In genomic region chr2:120012771-120013568, GRCh38 we compare ENCODE assay signal across 8 cellular contexts. TPM values are rescaled to one million over a fixed set of nuclear protein-coding genes. Genes with fewer than 3 reads are reported as not detected.
DNase-seq lines count a peak whose midpoint lies in the region; ATAC-seq, FAIRE-seq and TF ChIP-seq lines count a peak whose summit lies in the region.

TSS of gene EPB41L5 (plus strand) at chr2:120013077. CDS start at chr2:120019085, 6,008 bp downstream.

- CTCF ChIA-PET in OCI-LY7 (lab: Charles Lee; ENCODE audit: unreplicated experiment), result interaction anchor here (0.6 to 1.0 kb wide), 3 partner anchors 164 to 242 kb away, joined by 3 read pairs; no protein-coding TSS in a partner anchor

- peak; percentile 78 for DNase-seq in D721Med (ENCODE audit: insufficient read length, low spot score)
- peak; percentile 96 for DNase-seq in OCI-LY7 (ENCODE audit: low spot score)
- peak; percentile 83 for DNase-seq in activated T-cell treated with anti-CD3 and anti-CD28 coated beads, Interleukin-2, amount 50 U/mL, for 1 hour
- peak; percentile 52 for DNase-seq in stimulated activated CD8-positive, alpha-beta memory T cell treated with anti-CD3 and anti-CD28 coated beads, Interleukin-7, amount 100 ng/mL, for 24 hours (ENCODE audit: low read depth)

- BruUV-seq in OCI-LY7 (replicated peaks; lab: Mats Ljungman, UMichigan), result no TSS peak

- H3K4me1 ChIP-seq in HUES64 (ENCODE audit: insufficient read depth, low read length) (peaks cover 28% of the 10 kb centered on the region), OCI-LY7 (ENCODE audit: insufficient read depth, low read length, poor library complexity, severe bottlenecking) (peaks cover 23% of the 10 kb centered on the region), muscle layer of duodenum (ENCODE audit: control insufficient read depth in 1 of 2, insufficient read depth in 2 of 2, low read length in 2 of 2) (peaks cover 4 to 8% of the 10 kb centered on the region in 2 donors)

- ATAC-seq in GM21515 (IDR thresholded peaks at IDR 0.05; ENCODE audit: unreplicated experiment) (peak; percentile 98), esophagus mucosa (peak; percentile 95)

- peaks cover 6% of the 10 kb centered on the region; the same call in 1 of the 2 replicates for H4K20me1 ChIP-seq in OCI-LY7 (ENCODE audit: insufficient read depth, low read length)

- no peaks in the 10 kb centered on the region for H3K36me3 ChIP-seq in HUES64 (ENCODE audit: insufficient read depth, low read length)
- H3K36me3 ChIP-seq in OCI-LY7 (ENCODE audit: insufficient read depth, low read length), result no peaks in the 10 kb centered on the region
- H3K36me3 ChIP-seq in muscle layer of duodenum (ENCODE audit: control insufficient read depth in 1 of 2, insufficient read depth in 2 of 2, low read length in 2 of 2), result no peaks in the 10 kb centered on the region

- TF ChIP-seq CTCF in D721Med (IDR thresholded peaks at IDR 0.05; ENCODE audit: insufficient read depth, missing control alignments) (no peak), OCI-LY7 (conservative IDR thresholded peaks at IDR 0.05; ENCODE audit: low read length) (no peak)

- H3K4me3 ChIP-seq in HUES64 (ENCODE audit: low read length), result peak within 1 kb of the TSS; percentile 77
- H3K4me3 ChIP-seq in OCI-LY7 (ENCODE audit: low read depth, low read length, poor library complexity, severe bottlenecking), result peak within 1 kb of the TSS; percentile 82
- peak within 1 kb of the TSS; percentile 71 to 93 for H3K4me3 ChIP-seq in muscle layer of duodenum (ENCODE audit: low read depth in 1 of 2, low read length in 2 of 2)

- WGBS in HUES64, result under 1% methylated on average over 102 of the region's 102 CpGs

- POLR2A ChIA-PET in OCI-LY7 (lab: Charles Lee), result interaction anchor here (0.8 to 1.0 kb wide), 3 partner anchors 9 to 164 kb away, joined by 3 to 7 read pairs (median 3); no protein-coding TSS in a partner anchor

- H3K27ac ChIP-seq in HUES64 (ENCODE audit: low read depth, low read length) (peak within 1 kb of the TSS; percentile 93), OCI-LY7 (ENCODE audit: low read depth, low read length, poor library complexity, severe bottlenecking) (peak within 1 kb of the TSS; percentile 7), muscle layer of duodenum (ENCODE audit: low read length) (peak within 1 kb of the TSS; percentile 53)

- H3K9me2 ChIP-seq in OCI-LY7 (ENCODE audit: insufficient read depth, low read length), result no peaks in the 10 kb centered on the region

- no peak for FAIRE-seq in D721Med (lab: Jason Lieb, UNC)

- peak within 1 kb of the TSS; percentile 84 for H3K9ac ChIP-seq in HUES64 (ENCODE audit: low read depth, low read length)

- peaks cover 12% of the 10 kb centered on the region; the same call in 1 of the 2 replicates for H3K79me2 ChIP-seq in OCI-LY7 (ENCODE audit: insufficient read depth, low read depth, low read length)

- intact Hi-C loops in OCI-LY7 (cut with micrococcal nuclease; ENCODE audit: unreplicated experiment), result loop anchor here (1.0 to 10.0 kb wide), 7 partner anchors 96 to 1722 kb away; partner anchors contain the start of genes NIFK, PTPN4 and TMEM185B

- H3K27me3 ChIP-seq in HUES64 (ENCODE audit: insufficient read depth, low read length) (peaks cover 14% of the 10 kb centered on the region), muscle layer of duodenum (ENCODE audit: low read depth, low read length) (peaks cover 3% of the 10 kb centered on the region)

- H2AFZ ChIP-seq in OCI-LY7 (ENCODE audit: low read length), result peak within 1 kb of the TSS; percentile 99

- peak within 1 kb of the TSS; percentile 96 for H3K4me2 ChIP-seq in OCI-LY7 (ENCODE audit: low read length)

- H3K9me3 ChIP-seq in HUES64 (ENCODE audit: insufficient read depth, low read depth, low read length), result no peaks in the 10 kb centered on the region
- no peaks in the 10 kb centered on the region for H3K9me3 ChIP-seq in OCI-LY7 (ENCODE audit: low read length)
- no peaks in the 10 kb centered on the region for H3K9me3 ChIP-seq in muscle layer of duodenum (ENCODE audit: control insufficient read depth in 1 of 2, low read length in 2 of 2)

RNA-seq across cellular contexts. Expression of gene EPB41L5, which starts in this region (rescaled TPM):
- 23.5 TPM for polyA plus RNA-seq in HUES64 (2013, experiment 1 of 2)
- polyA plus RNA-seq in HUES64 (2013, experiment 2 of 2), result 23.8 TPM
- 5.6 and 7.0 TPM in 2 replicates for total RNA-seq in OCI-LY7 (2014; rRNA removed; shearing (Covaris generic))
- 13.1 and 14.1 TPM in 2 replicates for total RNA-seq in OCI-LY7 (2022)
- 16.8 TPM for total RNA-seq in esophagus mucosa

Comparison
In these comparisons a context has a peak if more than half of its experiments do, and no peak if none do; other contexts are left out.
1. Peak in every context shown above with its lines: DNase-seq, ATAC-seq, H3K4me3 ChIP-seq and H3K27ac ChIP-seq.
2. H3K27ac ChIP-seq: peak in every context shown above with its lines; median percentile 93 in HUES64; 53 in muscle layer of duodenum; 7 in OCI-LY7.